In genomic region chr10:63698815-63699205, GRCh38 we compare ENCODE assay signal across 14 cellular contexts.
DNase-seq lines count a peak whose midpoint lies in the region; ATAC-seq, FAIRE-seq and TF ChIP-seq lines count a peak whose summit lies in the region.
"Had no signal": no experiment of that assay in that cellular context is flagged by ENCODE, and none has a peak within 500 bp of the region (broad histone marks: within the 10 kb centered on the region; RNA-seq: fewer than 3 reads in every experiment).

No MANE protein-coding gene starts in this region.

- FAIRE-seq in HepG2 (lab: Jason Lieb, UNC) (no peak), GM19239 (lab: Jason Lieb, UNC) (no peak)
- FAIRE-seq: endometrium, H54 had no signal

- no peak overlapping the region for H2AK5ac ChIP-seq in mesenchymal stem cell (ENCODE audit: low read length, severe bottlenecking)

- intact Hi-C loops in HepG2 (cut with micrococcal nuclease; ENCODE audit: unreplicated experiment): no loop called here
- intact Hi-C loops in right lobe of liver (cut with DNase I): no loop called here
- intact Hi-C loops in mammary epithelial cell (cut with micrococcal nuclease): no loop called here
- intact Hi-C loops in testis (cut with DNase I; ENCODE audit: low total_unique reads): no loop called here

- H3K4me3 ChIP-seq in HepG2 (replicated peaks in 1 of 3; ENCODE audit: insufficient read depth in 1 of 3, low read depth in 2 of 3, low read length in 3 of 3) (no peak overlapping the region), right lobe of liver (no peak overlapping the region), mammary epithelial cell (replicated peaks in 1 of 3; ENCODE audit: insufficient read depth in 1 of 3, low read depth in 2 of 3, low read length in 3 of 3) (no peak overlapping the region), mesenchymal stem cell (ENCODE audit: insufficient read depth in 1 of 2, low read depth in 1 of 2, low read length in 2 of 2) (no peak overlapping the region), testis (no peak overlapping the region)
- H3K4me3 ChIP-seq: upper lobe of left lung had no signal

- no peak for TF ChIP-seq RAD21 in HepG2 (CRISPR knock-in tag; IDR thresholded peaks at IDR 0.05)

- no peak overlapping the region for H4K8ac ChIP-seq in mesenchymal stem cell (ENCODE audit: low read length)

- no peaks in the 10 kb centered on the region for H3K27me3 ChIP-seq in HepG2 (ENCODE audit: control insufficient read depth in 1 of 2, insufficient read depth in 2 of 2, low read length in 2 of 2)
- H3K27me3 ChIP-seq in right lobe of liver: no peaks in the 10 kb centered on the region
- H3K27me3 ChIP-seq in mammary epithelial cell (ENCODE audit: insufficient read depth, low read length): no peaks in the 10 kb centered on the region
- H3K27me3 ChIP-seq in mesenchymal stem cell (ENCODE audit: control insufficient read depth in 1 of 2, insufficient read depth in 1 of 2, low read length in 2 of 2): no peaks in the 10 kb centered on the region
- no peaks in the 10 kb centered on the region for H3K27me3 ChIP-seq in testis
- H3K27me3 ChIP-seq: upper lobe of left lung had no signal

- BruUV-seq in HepG2 (replicated peaks; lab: Mats Ljungman, UMichigan): no TSS peak
- no TSS peak for BruUV-seq in mammary epithelial cell (replicated peaks; lab: Mats Ljungman, UMichigan)

- H3K79me1 ChIP-seq in mesenchymal stem cell (replicated peaks; ENCODE audit: low read length, poor library complexity, severe bottlenecking): no peaks in the 10 kb centered on the region

- H2BK120ac ChIP-seq in mesenchymal stem cell (ENCODE audit: low read depth, low read length): no peak overlapping the region

- no peak overlapping the region for H3K4me2 ChIP-seq in HepG2 (ENCODE audit: low read depth, low read length)
- no peak overlapping the region for H3K4me2 ChIP-seq in mammary epithelial cell (ENCODE audit: insufficient read depth, low read depth, low read length)
- no peak overlapping the region for H3K4me2 ChIP-seq in mesenchymal stem cell (ENCODE audit: low read length, poor library complexity, severe bottlenecking)

- no peak overlapping the region for H3K27ac ChIP-seq in HepG2 (ENCODE audit: extremely low read length, insufficient read depth, low read length)
- peak overlapping the region in 1 of 3 donors; percentile 56 for H3K27ac ChIP-seq in right lobe of liver
- H3K27ac ChIP-seq in mammary epithelial cell (ENCODE audit: insufficient read depth, low read depth, low read length): no peak overlapping the region
- H3K27ac ChIP-seq in mesenchymal stem cell (ENCODE audit: low read length, poor library complexity, severe bottlenecking): no peak overlapping the region
- no peak overlapping the region for H3K27ac ChIP-seq in testis

- no peak overlapping the region for H3K14ac ChIP-seq in mesenchymal stem cell (ENCODE audit: low read length in 2 of 2)

- POLR2A ChIA-PET in HepG2 (lab: Yijun Ruan, JAX): no interaction called here

- DNase-seq in HepG2 (ENCODE audit: low spot score) (no peak), right lobe of liver (no peak), mammary epithelial cell (no peak), mesenchymal stem cell (no peak), NCI-H2107 treated with DMSO at 0.1 percent for 48 hours (lab: John Stamatoyannopoulos, UW; ENCODE audit: unreplicated experiment) (no peak), GM19239 (ENCODE audit: insufficient read length, low spot score) (no peak), dedifferentiated amniotic fluid mesenchymal stem cell (ENCODE audit: extremely low spot score) (no peak), testis (no peak)
- DNase-seq: activated CD8-positive, alpha-beta memory T cell treated with anti-CD3 and anti-CD28 coated beads, Interleukin-2, amount 50 U/mL, for 4 hours; DMS53; NCI-H446; upper lobe of left lung had no signal

- H2AFZ ChIP-seq in HepG2 (ENCODE audit: low read length): no peak overlapping the region
- H2AFZ ChIP-seq in mammary epithelial cell (ENCODE audit: low read depth, low read length): peak overlapping the region; percentile 10
- H2AFZ ChIP-seq in mesenchymal stem cell (ENCODE audit: low read depth, low read length): no peak overlapping the region

- H3K36me3 ChIP-seq in HepG2 (replicated peaks in 1 of 2; ENCODE audit: control insufficient read depth in 1 of 2, insufficient read depth in 2 of 2, low read length in 2 of 2): no peaks in the 10 kb centered on the region
- H3K36me3 ChIP-seq in right lobe of liver: no peaks in the 10 kb centered on the region
- H3K36me3 ChIP-seq in mammary epithelial cell (ENCODE audit: insufficient read depth, low read length): no peaks in the 10 kb centered on the region
- no peaks in the 10 kb centered on the region for H3K36me3 ChIP-seq in mesenchymal stem cell (ENCODE audit: control insufficient read depth in 1 of 2, insufficient read depth in 2 of 2, low read depth in 1 of 2, low read length in 2 of 2)
- no peaks in the 10 kb centered on the region for H3K36me3 ChIP-seq in testis (ENCODE audit: low read depth, missing control alignments)
- H3K36me3 ChIP-seq: upper lobe of left lung had no signal

- no peak overlapping the region for H2BK15ac ChIP-seq in mesenchymal stem cell (ENCODE audit: low read depth, poor library complexity, severe bottlenecking)

- H3K9me3 ChIP-seq in HepG2 (ENCODE audit: low read length): no peaks in the 10 kb centered on the region
- H3K9me3 ChIP-seq in right lobe of liver: no peaks in the 10 kb centered on the region
- no peaks in the 10 kb centered on the region for H3K9me3 ChIP-seq in mammary epithelial cell (replicated peaks; ENCODE audit: insufficient read depth, low read length)
- no peaks in the 10 kb centered on the region for H3K9me3 ChIP-seq in mesenchymal stem cell (ENCODE audit: control insufficient read depth, low read length)
- no peaks in the 10 kb centered on the region for H3K9me3 ChIP-seq in testis
- H3K9me3 ChIP-seq: upper lobe of left lung had no signal

- H4K20me1 ChIP-seq in HepG2 (ENCODE audit: insufficient read depth, low read length) (no peaks in the 10 kb centered on the region), mammary epithelial cell (ENCODE audit: insufficient read depth, low read length) (no peaks in the 10 kb centered on the region)

- dilution Hi-C loops in mammary epithelial cell (cut with HindIII; ENCODE audit: low sequenced_read_pairs): no loop called here

- no peak overlapping the region for H3K9ac ChIP-seq in HepG2 (ENCODE audit: insufficient read depth, low read depth, low read length)
- H3K9ac ChIP-seq in mammary epithelial cell (ENCODE audit: insufficient read depth, low read length): no peak overlapping the region
- H3K9ac ChIP-seq in mesenchymal stem cell (ENCODE audit: low read length): peak overlapping the region; percentile 0

- H3K4me1 ChIP-seq in HepG2 (ENCODE audit: insufficient read depth, low read length) (no peaks in the 10 kb centered on the region), right lobe of liver (peaks cover 0 to 50% (median 21%) of the 10 kb centered on the region in 4 donors), mammary epithelial cell (ENCODE audit: insufficient read depth, low read length) (peaks cover 36% of the 10 kb centered on the region), mesenchymal stem cell (ENCODE audit: control insufficient read depth, insufficient read depth, low read depth, low read length) (peaks cover 7% of the 10 kb centered on the region), testis (peaks cover 18% of the 10 kb centered on the region)

- H3K4ac ChIP-seq in mesenchymal stem cell (ENCODE audit: low read depth in 1 of 2, low read length in 2 of 2): no peak overlapping the region

- no peak overlapping the region for H4K91ac ChIP-seq in mesenchymal stem cell (ENCODE audit: low read length)

- in situ Hi-C loops in HepG2 (cut with HindIII; ENCODE audit: extremely low pct_ligation_motif_present, low pct_unique_long_range_greater_than_20kb): no loop called here
- in situ Hi-C loops in mammary epithelial cell (cut with MboI; ENCODE audit: low sequenced_read_pairs in 2 of 2): no loop called here

- TF ChIP-seq CTCF in HepG2 (CRISPR knock-in tag; IDR thresholded peaks at IDR 0.05) (no peak), right lobe of liver (IDR thresholded peaks at IDR 0.05) (no peak), mammary epithelial cell (conservative IDR thresholded peaks at IDR 0.05 in 1 of 2, IDR thresholded peaks at IDR 0.05 in 1 of 2; ENCODE audit: extremely low read depth in 1 of 2, insufficient read depth in 1 of 2, low read depth in 1 of 2, low read length in 2 of 2) (no peak), testis (IDR thresholded peaks at IDR 0.05) (no peak)

- CTCF ChIA-PET in HepG2 (lab: Yijun Ruan, JAX; ENCODE audit: low intra/inter-chr PET ratio, low total read pairs): no interaction called here
- CTCF ChIA-PET in mammary epithelial cell (lab: Charles Lee; ENCODE audit: low non-redundant PET): no interaction called here

- ATAC-seq in HepG2 (peak; percentile 60), right lobe of liver (no peak)

- H3K23ac ChIP-seq in mesenchymal stem cell (ENCODE audit: low read length in 2 of 2): no peak overlapping the region

- no peak overlapping the region for H3K18ac ChIP-seq in mesenchymal stem cell (ENCODE audit: low read depth in 1 of 2, low read length in 2 of 2)

- no peak for TF ChIP-seq EP300 in HepG2 (IDR thresholded peaks at IDR 0.05; ENCODE audit: low read depth in 2 of 2, low read length in 2 of 2)
- no peak for TF ChIP-seq EP300 in HepG2 (CRISPR knock-in tag; IDR thresholded peaks at IDR 0.05; ENCODE audit: borderline replicate concordance)

- H3K79me2 ChIP-seq in HepG2 (ENCODE audit: insufficient read depth, low read length) (no peaks in the 10 kb centered on the region), mammary epithelial cell (ENCODE audit: insufficient read depth, low read length) (no peaks in the 10 kb centered on the region)

- TF ChIP-seq POLR2A in HepG2 (IDR thresholded peaks at IDR 0.05; ENCODE audit: insufficient read depth in 1 of 2, low read depth in 2 of 2, low read length in 2 of 2): no peak
- no peak for TF ChIP-seq POLR2A in right lobe of liver (IDR thresholded peaks at IDR 0.05)
- TF ChIP-seq POLR2A in testis (IDR thresholded peaks at IDR 0.05): no peak

- peak overlapping the region in 1 of 2 experiments; percentile 59 for H2BK12ac ChIP-seq in mesenchymal stem cell (ENCODE audit: low read length in 2 of 2)

- 64% methylated on average over 2 of the region's 2 CpGs for WGBS in HepG2 (ENCODE audit: low lambda C conversion rate)
- WGBS in right lobe of liver (ENCODE audit: insufficient coverage, low coverage, low lambda C conversion rate, missing lambda C conversion rate): 75% methylated on average over 2 of the region's 2 CpGs
- WGBS in mammary epithelial cell (ENCODE audit: low coverage, missing lambda C conversion rate): 95% methylated on average over 2 of the region's 2 CpGs
- 100% methylated on average over 1 of the region's 2 CpGs for WGBS in mesenchymal stem cell
- 73 to 75% methylated on average over 2 of the region's 2 CpGs for WGBS in testis, 2 donors

- no peak overlapping the region for H2BK5ac ChIP-seq in mesenchymal stem cell (ENCODE audit: low read depth, low read length, poor library complexity, severe bottlenecking)

TF ChIP-seq in HepG2, 621 proteins besides CTCF, POLR2A, EP300 and RAD21 (continues in another document):
- TF ChIP-seq ZKSCAN8 (CRISPR knock-in tag; IDR thresholded peaks at IDR 0.05; ENCODE audit: borderline replicate concordance): no peak
- no peak for TF ChIP-seq SMARCC2 (IDR thresholded peaks at IDR 0.05)
- TF ChIP-seq ZNF263 (CRISPR knock-in tag; IDR thresholded peaks at IDR 0.05): no peak
- TF ChIP-seq HNRNPLL (IDR thresholded peaks at IDR 0.05; ENCODE audit: low read depth, low read length, poor library complexity, severe bottlenecking): no peak
- no peak for TF ChIP-seq ZNF136 (CRISPR knock-in tag; IDR thresholded peaks at IDR 0.05; ENCODE audit: low read depth)
